In the genomic region with DNA sequence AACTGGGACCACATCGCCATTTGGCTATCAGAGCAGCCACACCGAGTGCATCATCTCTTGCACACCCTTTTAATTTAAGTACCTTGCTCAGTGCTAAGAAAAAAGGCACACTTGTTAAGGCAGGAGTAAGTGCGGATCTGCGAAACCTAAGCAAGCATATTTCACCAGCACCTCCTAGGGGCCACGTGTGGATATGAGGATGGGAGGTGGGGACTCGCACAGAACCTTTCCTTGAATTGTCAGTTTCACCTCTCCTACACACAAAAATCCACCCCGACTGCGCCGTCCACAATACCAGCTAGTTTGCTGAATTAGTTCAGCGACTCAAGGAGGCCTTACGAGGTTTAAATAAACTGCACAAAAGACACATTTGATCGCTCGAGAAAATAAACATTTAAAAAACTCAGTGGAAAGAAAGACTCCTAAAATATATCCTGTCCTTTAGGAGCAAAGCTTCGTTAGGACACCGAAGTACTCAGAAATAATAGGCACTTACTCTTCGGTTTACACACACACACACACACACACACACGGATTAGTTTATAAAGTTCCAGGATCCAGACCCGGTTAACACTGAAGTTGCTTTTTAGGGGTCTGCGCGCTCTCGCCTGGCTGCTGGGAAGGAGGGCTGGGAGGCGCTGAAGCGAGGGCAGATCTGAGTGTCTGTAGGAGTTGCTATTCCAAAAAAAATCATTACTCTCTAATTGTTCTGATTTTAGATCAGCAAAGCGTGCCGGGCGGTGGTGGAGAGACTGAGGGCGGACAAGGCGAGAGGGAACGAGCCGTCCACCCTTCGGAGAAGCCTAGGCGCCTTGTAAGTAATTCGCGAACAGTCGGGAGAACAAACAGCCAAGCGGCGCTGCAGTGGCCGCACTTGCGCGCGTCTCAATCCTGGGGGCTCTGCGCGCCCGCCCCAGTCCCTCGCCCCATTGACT, we compare ENCODE assay signal across 8 cellular contexts. TPM values are rescaled to one million over a fixed set of nuclear protein-coding genes. Genes with fewer than 3 reads are reported as not detected.
DNase-seq lines count a peak whose midpoint lies in the region; ATAC-seq and TF ChIP-seq lines count a peak whose summit lies in the region.

No MANE protein-coding gene starts in this region.

- peak overlapping the region in 1 of 2 experiments; percentile 61 for H2BK12ac ChIP-seq in mesenchymal stem cell (ENCODE audit: low read length in 2 of 2)

- H3K4me2 ChIP-seq in mesenchymal stem cell (ENCODE audit: low read length, poor library complexity, severe bottlenecking), result peak overlapping the region; percentile 77

- peak; percentile 22 for DNase-seq in COR-L47 (lab: John Stamatoyannopoulos, UW)
- peak; percentile 72 for DNase-seq in SKM-1 treated with dmso at 0.1 percent for 144 hours (lab: John Stamatoyannopoulos, UW; ENCODE audit: unreplicated experiment)
- peak; percentile 54 for DNase-seq in epithelial cell of proximal tubule (ENCODE audit: low read depth)
- DNase-seq in mesenchymal stem cell, result peak; percentile 77
- DNase-seq in thoracic aorta (ENCODE audit: low spot score), result no peak
- DNase-seq in HuH-7.5 (ENCODE audit: low spot score), result no peak

- H3K9me3 ChIP-seq in mesenchymal stem cell (ENCODE audit: control insufficient read depth, low read length) (no peaks in the 10 kb centered on the region), thoracic aorta (no peaks in the 10 kb centered on the region)

- H2AK5ac ChIP-seq in mesenchymal stem cell (ENCODE audit: low read length, severe bottlenecking), result no peak overlapping the region

- ATAC-seq in GM19438 (IDR thresholded peaks at IDR 0.05; ENCODE audit: low read depth, unreplicated experiment), result peak; percentile 30
- no peak for ATAC-seq in thoracic aorta (ENCODE audit: insufficient number of reproducible peaks, low FRiP score, low read depth)

- peak overlapping the region; percentile 68 for H3K4me3 ChIP-seq in epithelial cell of proximal tubule (ENCODE audit: low read depth, low read length)
- peak overlapping the region; percentile 65 to 88 for H3K4me3 ChIP-seq in mesenchymal stem cell (ENCODE audit: insufficient read depth in 1 of 2, low read depth in 1 of 2, low read length in 2 of 2)
- H3K4me3 ChIP-seq in thoracic aorta, result peak overlapping the region; percentile 83

- no peak overlapping the region for H2BK15ac ChIP-seq in mesenchymal stem cell (ENCODE audit: low read depth, poor library complexity, severe bottlenecking)

- peak overlapping the region; percentile 34 to 94 (median 82) for H3K4me3 Mint-ChIP-seq in IgD-negative memory B cell

- no peak overlapping the region for H4K91ac ChIP-seq in mesenchymal stem cell (ENCODE audit: low read length)

- H2AFZ ChIP-seq in mesenchymal stem cell (ENCODE audit: low read depth, low read length), result peak overlapping the region; percentile 70

- peak overlapping the region in 1 of 2 experiments; percentile 71 for H3K18ac ChIP-seq in mesenchymal stem cell (ENCODE audit: low read depth in 1 of 2, low read length in 2 of 2)

- peaks cover 6 to 13% (median 6%) of the 10 kb centered on the region in 3 donors for H3K4me1 Mint-ChIP-seq in IgD-negative memory B cell

- peaks cover 2% of the 10 kb centered on the region for H3K4me1 ChIP-seq in mesenchymal stem cell (ENCODE audit: control insufficient read depth, insufficient read depth, low read depth, low read length)
- H3K4me1 ChIP-seq in thoracic aorta (ENCODE audit: control insufficient read depth in 1 of 2, low read depth in 2 of 2), result peaks cover 0 to 11% of the 10 kb centered on the region in 2 donors

- H3K36me3 Mint-ChIP-seq in IgD-negative memory B cell, result peaks cover 1% of the 10 kb centered on the region

- H3K27ac Mint-ChIP-seq in IgD-negative memory B cell, result peak overlapping the region in 1 of 3 donors; percentile 67

- H3K9me3 Mint-ChIP-seq in IgD-negative memory B cell, result peaks cover 0 to 8% (median 0%) of the 10 kb centered on the region in 3 donors

- TF ChIP-seq CTCF in epithelial cell of proximal tubule (conservative IDR thresholded peaks at IDR 0.05; ENCODE audit: low read depth, low read length) (peak; percentile 81), thoracic aorta (IDR thresholded peaks at IDR 0.05) (peak; percentile 42)

- peak overlapping the region; percentile 88 for H3K9ac ChIP-seq in mesenchymal stem cell (ENCODE audit: low read length)

- peak overlapping the region; percentile 61 for H2BK5ac ChIP-seq in mesenchymal stem cell (ENCODE audit: low read depth, low read length, poor library complexity, severe bottlenecking)

- H3K23ac ChIP-seq in mesenchymal stem cell (ENCODE audit: low read length in 2 of 2), result no peak overlapping the region

- WGBS in mesenchymal stem cell, result 1% methylated on average over 37 of the region's 45 CpGs

- H3K79me1 ChIP-seq in mesenchymal stem cell (replicated peaks; ENCODE audit: low read length, poor library complexity, severe bottlenecking), result peaks cover 1% of the 10 kb centered on the region

- H3K27me3 ChIP-seq in mesenchymal stem cell (ENCODE audit: control insufficient read depth in 1 of 2, insufficient read depth in 1 of 2, low read length in 2 of 2) (no peaks in the 10 kb centered on the region), thoracic aorta (replicated peaks; ENCODE audit: insufficient read depth) (no peaks in the 10 kb centered on the region)

- H3K14ac ChIP-seq in mesenchymal stem cell (ENCODE audit: low read length in 2 of 2), result peak overlapping the region in 1 of 2 experiments; percentile 7

- H4K8ac ChIP-seq in mesenchymal stem cell (ENCODE audit: low read length), result peak overlapping the region; percentile 51

- no peak overlapping the region for H2BK120ac ChIP-seq in mesenchymal stem cell (ENCODE audit: low read depth, low read length)

- H3K27ac ChIP-seq in mesenchymal stem cell (ENCODE audit: low read length, poor library complexity, severe bottlenecking), result peak overlapping the region; percentile 66
- peak overlapping the region; percentile 68 to 73 for H3K27ac ChIP-seq in thoracic aorta

- no peaks in the 10 kb centered on the region for H3K36me3 ChIP-seq in mesenchymal stem cell (ENCODE audit: control insufficient read depth in 1 of 2, insufficient read depth in 2 of 2, low read depth in 1 of 2, low read length in 2 of 2)
- H3K36me3 ChIP-seq in thoracic aorta, result no peaks in the 10 kb centered on the region

- peaks cover 29% of the 10 kb centered on the region for H3K27me3 Mint-ChIP-seq in IgD-negative memory B cell

- peak overlapping the region; percentile 2 to 38 for H3K4ac ChIP-seq in mesenchymal stem cell (ENCODE audit: low read depth in 1 of 2, low read length in 2 of 2)

RNA-seq across cellular contexts. Expression of a gene that starts 1.0 kb away (rescaled TPM):
- polyA plus RNA-seq in IgD-negative memory B cell, result not detected
- 0.22 and 0.29 TPM in 2 replicates for total RNA-seq in epithelial cell of proximal tubule
- polyA plus RNA-seq in mesenchymal stem cell (2013, experiment 1 of 2), result 1.5 TPM
- 1.6 TPM for polyA plus RNA-seq in mesenchymal stem cell (2013, experiment 2 of 2)
- total RNA-seq in thoracic aorta, result 1 to 10 TPM; 2.0 to 5.0 TPM

Comparison
In these comparisons a context has a peak if more than half of its experiments do, and no peak if none do; other contexts are left out.
1. DNase-seq: peak in COR-L47 (single experiment), SKM-1 treated with dmso at 0.1 percent for 144 hours (single experiment), epithelial cell of proximal tubule (single experiment) and mesenchymal stem cell (single experiment); none in thoracic aorta (single experiment) and HuH-7.5 (single experiment).
2. Peak in every context shown above with its lines, with median percentiles within 50 percentile points of each other: H3K4me3 ChIP-seq.